ENCODE assay signal across 1 cellular context in the genomic region with DNA sequence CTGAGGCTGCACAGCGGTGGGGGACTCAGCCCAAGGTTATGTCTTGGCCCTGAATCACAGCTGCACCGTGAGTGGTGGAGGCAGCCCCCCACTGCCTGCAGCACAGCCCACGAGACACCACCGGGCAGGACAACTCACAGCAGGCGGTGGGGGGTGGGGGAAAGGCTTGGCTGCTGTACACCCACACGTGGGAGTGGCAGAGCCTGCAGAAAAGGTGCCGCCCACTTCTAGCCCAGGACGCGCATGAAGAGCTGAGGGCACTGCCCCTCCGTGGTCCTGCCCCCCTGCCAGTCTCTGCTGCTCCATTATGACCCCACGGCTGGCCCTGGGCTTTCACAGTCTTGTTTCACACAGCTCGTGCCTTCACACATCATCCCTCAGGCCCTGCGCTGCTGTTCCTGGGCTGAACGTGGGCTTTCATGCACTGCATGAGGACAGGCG.
TF ChIP-seq lines count a peak whose summit lies in the region.

No MANE protein-coding gene starts in this region.

TF ChIP-seq in K562, 482 proteins besides CTCF, POLR2A, EP300 and RAD21:
- TF ChIP-seq RHOXF2B (CRISPR knock-in tag; conservative IDR thresholded peaks at IDR 0.05) (no peak), EGR1 (conservative IDR thresholded peaks at IDR 0.05) (0 out of 2 replicates have a peak, but pooled peaks have one; percentile 7), PTRF (tag; IDR thresholded peaks at IDR 0.05) (no peak), HMG20B (CRISPR knock-in tag; IDR thresholded peaks at IDR 0.05) (no peak), CBX1 (IDR thresholded peaks at IDR 0.05; ENCODE audit: low read depth) (no peak), BHLHE40 (IDR thresholded peaks at IDR 0.05; ENCODE audit: low read length) (no peak), CTBP1 (IDR thresholded peaks at IDR 0.05; ENCODE audit: borderline replicate concordance) (no peak), ZNF561 (CRISPR knock-in tag; conservative IDR thresholded peaks at IDR 0.05) (no peak)
